ENCODE assay signal across 1 cellular context in genomic region chr7:2813350-2814185, GRCh38.
TF ChIP-seq lines count a peak whose summit lies in the region.

No MANE protein-coding gene starts in this region.

TF ChIP-seq in HEK293, 187 proteins besides CTCF, POLR2A, EP300 and RAD21 (continued from another document):
- TF ChIP-seq, protein P1, sequence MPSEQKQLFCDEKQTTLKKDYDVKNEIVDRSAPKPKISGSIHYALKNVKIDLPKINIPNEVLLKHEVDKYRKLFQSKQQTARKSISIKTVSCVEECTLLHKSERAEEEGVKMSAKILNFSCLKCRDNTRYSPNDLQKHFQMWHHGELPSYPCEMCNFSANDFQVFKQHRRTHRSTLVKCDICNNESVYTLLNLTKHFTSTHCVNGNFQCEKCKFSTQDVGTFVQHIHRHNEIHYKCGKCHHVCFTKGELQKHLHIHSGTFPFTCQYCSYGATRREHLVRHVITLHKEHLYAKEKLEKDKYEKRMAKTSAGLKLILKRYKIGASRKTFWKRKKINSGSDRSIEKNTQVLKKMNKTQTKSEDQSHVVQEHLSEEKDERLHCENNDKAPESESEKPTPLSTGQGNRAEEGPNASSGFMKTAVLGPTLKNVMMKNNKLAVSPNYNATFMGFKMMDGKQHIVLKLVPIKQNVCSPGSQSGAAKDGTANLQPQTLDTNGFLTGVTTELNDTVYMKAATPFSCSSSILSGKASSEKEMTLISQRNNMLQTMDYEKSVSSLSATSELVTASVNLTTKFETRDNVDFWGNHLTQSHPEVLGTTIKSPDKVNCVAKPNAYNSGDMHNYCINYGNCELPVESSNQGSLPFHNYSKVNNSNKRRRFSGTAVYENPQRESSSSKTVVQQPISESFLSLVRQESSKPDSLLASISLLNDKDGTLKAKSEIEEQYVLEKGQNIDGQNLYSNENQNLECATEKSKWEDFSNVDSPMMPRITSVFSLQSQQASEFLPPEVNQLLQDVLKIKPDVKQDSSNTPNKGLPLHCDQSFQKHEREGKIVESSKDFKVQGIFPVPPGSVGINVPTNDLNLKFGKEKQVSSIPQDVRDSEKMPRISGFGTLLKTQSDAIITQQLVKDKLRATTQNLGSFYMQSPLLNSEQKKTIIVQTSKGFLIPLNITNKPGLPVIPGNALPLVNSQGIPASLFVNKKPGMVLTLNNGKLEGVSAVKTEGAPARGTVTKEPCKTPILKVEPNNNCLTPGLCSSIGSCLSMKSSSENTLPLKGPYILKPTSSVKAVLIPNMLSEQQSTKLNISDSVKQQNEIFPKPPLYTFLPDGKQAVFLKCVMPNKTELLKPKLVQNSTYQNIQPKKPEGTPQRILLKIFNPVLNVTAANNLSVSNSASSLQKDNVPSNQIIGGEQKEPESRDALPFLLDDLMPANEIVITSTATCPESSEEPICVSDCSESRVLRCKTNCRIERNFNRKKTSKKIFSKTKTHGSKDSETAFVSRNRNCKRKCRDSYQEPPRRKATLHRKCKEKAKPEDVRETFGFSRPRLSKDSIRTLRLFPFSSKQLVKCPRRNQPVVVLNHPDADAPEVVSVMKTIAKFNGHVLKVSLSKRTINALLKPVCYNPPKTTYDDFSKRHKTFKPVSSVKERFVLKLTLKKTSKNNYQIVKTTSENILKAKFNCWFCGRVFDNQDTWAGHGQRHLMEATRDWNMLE (tag by site-specific recombination; conservative IDR thresholded peaks at IDR 0.05; ENCODE audit: low read depth): no peak
- no peak for TF ChIP-seq ZNF169 (tag by site-specific recombination; IDR thresholded peaks at IDR 0.05)
- TF ChIP-seq, protein P2, sequence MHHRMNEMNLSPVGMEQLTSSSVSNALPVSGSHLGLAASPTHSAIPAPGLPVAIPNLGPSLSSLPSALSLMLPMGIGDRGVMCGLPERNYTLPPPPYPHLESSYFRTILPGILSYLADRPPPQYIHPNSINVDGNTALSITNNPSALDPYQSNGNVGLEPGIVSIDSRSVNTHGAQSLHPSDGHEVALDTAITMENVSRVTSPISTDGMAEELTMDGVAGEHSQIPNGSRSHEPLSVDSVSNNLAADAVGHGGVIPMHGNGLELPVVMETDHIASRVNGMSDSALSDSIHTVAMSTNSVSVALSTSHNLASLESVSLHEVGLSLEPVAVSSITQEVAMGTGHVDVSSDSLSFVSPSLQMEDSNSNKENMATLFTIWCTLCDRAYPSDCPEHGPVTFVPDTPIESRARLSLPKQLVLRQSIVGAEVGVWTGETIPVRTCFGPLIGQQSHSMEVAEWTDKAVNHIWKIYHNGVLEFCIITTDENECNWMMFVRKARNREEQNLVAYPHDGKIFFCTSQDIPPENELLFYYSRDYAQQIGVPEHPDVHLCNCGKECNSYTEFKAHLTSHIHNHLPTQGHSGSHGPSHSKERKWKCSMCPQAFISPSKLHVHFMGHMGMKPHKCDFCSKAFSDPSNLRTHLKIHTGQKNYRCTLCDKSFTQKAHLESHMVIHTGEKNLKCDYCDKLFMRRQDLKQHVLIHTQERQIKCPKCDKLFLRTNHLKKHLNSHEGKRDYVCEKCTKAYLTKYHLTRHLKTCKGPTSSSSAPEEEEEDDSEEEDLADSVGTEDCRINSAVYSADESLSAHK (tag by site-specific recombination; IDR thresholded peaks at IDR 0.05): no peak
- TF ChIP-seq YY2 (tag by site-specific recombination; IDR thresholded peaks at IDR 0.05): no peak
- no peak for TF ChIP-seq ZNF350 (tag by site-specific recombination; IDR thresholded peaks at IDR 0.05)
- no peak for TF ChIP-seq ZNF391 (tag by site-specific recombination; IDR thresholded peaks at IDR 0.05; ENCODE audit: borderline replicate concordance, low read depth)
- no peak for TF ChIP-seq ZNF324 (tag by site-specific recombination; IDR thresholded peaks at IDR 0.05)
- no peak for TF ChIP-seq ZNF10 (tag by site-specific recombination; IDR thresholded peaks at IDR 0.05)
- TF ChIP-seq, protein P3, sequence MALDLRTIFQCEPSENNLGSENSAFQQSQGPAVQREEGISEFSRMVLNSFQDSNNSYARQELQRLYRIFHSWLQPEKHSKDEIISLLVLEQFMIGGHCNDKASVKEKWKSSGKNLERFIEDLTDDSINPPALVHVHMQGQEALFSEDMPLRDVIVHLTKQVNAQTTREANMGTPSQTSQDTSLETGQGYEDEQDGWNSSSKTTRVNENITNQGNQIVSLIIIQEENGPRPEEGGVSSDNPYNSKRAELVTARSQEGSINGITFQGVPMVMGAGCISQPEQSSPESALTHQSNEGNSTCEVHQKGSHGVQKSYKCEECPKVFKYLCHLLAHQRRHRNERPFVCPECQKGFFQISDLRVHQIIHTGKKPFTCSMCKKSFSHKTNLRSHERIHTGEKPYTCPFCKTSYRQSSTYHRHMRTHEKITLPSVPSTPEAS (tag by site-specific recombination; IDR thresholded peaks at IDR 0.05): no peak
